ENCODE assay signal across 8 cellular contexts in genomic region chr1:154747841-154748766, GRCh38.
A peak's percentile ranks its signal among the peaks of the same experiment; 100 is the strongest.
DNase-seq lines count a peak whose midpoint lies in the region; ATAC-seq, FAIRE-seq and TF ChIP-seq lines count a peak whose summit lies in the region.

No MANE protein-coding gene starts in this region.

- no peak for TF ChIP-seq CTCF in D721Med (IDR thresholded peaks at IDR 0.05; ENCODE audit: insufficient read depth, missing control alignments)
- no peak for TF ChIP-seq CTCF in psoas muscle (IDR thresholded peaks at IDR 0.05)

- H3K27me3 ChIP-seq in psoas muscle (ENCODE audit: insufficient read depth in 3 of 3, low read length in 2 of 3) = no peaks in the 10 kb centered on the region

- H3K4me3 ChIP-seq in psoas muscle = no peak overlapping the region

- DNase-seq in D721Med (ENCODE audit: insufficient read length, low spot score) = peak; percentile 67
- DNase-seq in NCI-H1694 (lab: John Stamatoyannopoulos, UW) = peak; percentile 86
- peak; percentile 79 for DNase-seq in activated CD8-positive, alpha-beta memory T cell treated with anti-CD3 and anti-CD28 coated beads, Interleukin-2, amount 50 U/mL, for 48 hours
- peak; percentile 40 to 46 for DNase-seq in left colon
- no peak for DNase-seq in psoas muscle
- no peak for DNase-seq in A172 (ENCODE audit: low spot score)

- H3K9me3 Mint-ChIP-seq in stimulated activated naive CD8-positive, alpha-beta T cell treated with anti-CD3 and anti-CD28 coated beads, Interleukin-15, Interleukin-2, amounts not matched to agents 100 ng/mL and 50 ng/mL, for 24 hours = no peaks in the 10 kb centered on the region

- peak overlapping the region; percentile 90 for H3K27ac Mint-ChIP-seq in stimulated activated naive CD8-positive, alpha-beta T cell treated with anti-CD3 and anti-CD28 coated beads, Interleukin-15, Interleukin-2, amounts not matched to agents 100 ng/mL and 50 ng/mL, for 24 hours

- intact Hi-C loops in left colon (cut with DNase I, micrococcal nuclease) (no loop called here), psoas muscle (cut with DNase I) (loop anchor here in 1 of 2 donors (5.0 kb wide), 1 partner anchor 49 kb away; no protein-coding TSS in a partner anchor)

- ATAC-seq in GM21515 (IDR thresholded peaks at IDR 0.05; ENCODE audit: unreplicated experiment) = peak; percentile 64
- no peak for ATAC-seq in left colon
- ATAC-seq in psoas muscle = no peak

- H3K36me3 Mint-ChIP-seq in stimulated activated naive CD8-positive, alpha-beta T cell treated with anti-CD3 and anti-CD28 coated beads, Interleukin-15, Interleukin-2, amounts not matched to agents 100 ng/mL and 50 ng/mL, for 24 hours (ENCODE audit: low read depth) = no peaks in the 10 kb centered on the region

- no peaks in the 10 kb centered on the region for H3K36me3 ChIP-seq in psoas muscle (ENCODE audit: insufficient read depth in 1 of 2, low read depth in 1 of 2)

- H3K4me1 ChIP-seq in psoas muscle = peaks cover 19% of the 10 kb centered on the region

- 55 to 70% (median 59%) methylated on average over 19 of the region's 19 CpGs for WGBS in psoas muscle, 3 donors

- no peaks in the 10 kb centered on the region for H3K27me3 Mint-ChIP-seq in stimulated activated naive CD8-positive, alpha-beta T cell treated with anti-CD3 and anti-CD28 coated beads, Interleukin-15, Interleukin-2, amounts not matched to agents 100 ng/mL and 50 ng/mL, for 24 hours

- peak overlapping the region; percentile 82 for H3K4me3 Mint-ChIP-seq in stimulated activated naive CD8-positive, alpha-beta T cell treated with anti-CD3 and anti-CD28 coated beads, Interleukin-15, Interleukin-2, amounts not matched to agents 100 ng/mL and 50 ng/mL, for 24 hours

- H3K4me1 Mint-ChIP-seq in stimulated activated naive CD8-positive, alpha-beta T cell treated with anti-CD3 and anti-CD28 coated beads, Interleukin-15, Interleukin-2, amounts not matched to agents 100 ng/mL and 50 ng/mL, for 24 hours (ENCODE audit: low read depth) = peaks cover 90% of the 10 kb centered on the region

- peak; percentile 99 for FAIRE-seq in D721Med (lab: Jason Lieb, UNC)

- no peaks in the 10 kb centered on the region for H3K9me3 ChIP-seq in psoas muscle

- no peak overlapping the region for H3K27ac ChIP-seq in psoas muscle

Comparison
In these comparisons a context has a peak if more than half of its experiments do, and no peak if none do; other contexts are left out.
1. DNase-seq: peak in D721Med (single experiment), NCI-H1694 (single experiment), activated CD8-positive, alpha-beta memory T cell treated with anti-CD3 and anti-CD28 coated beads, Interleukin-2, amount 50 U/mL, for 48 hours (single experiment) and left colon (2 of 2); none in psoas muscle (0 of 2) and A172 (single experiment).